Comparison of ENCODE assay signal across 1 cellular context in genomic region chr17:19507673-19508326, GRCh38.
TF ChIP-seq lines count a peak whose summit lies in the region.

No MANE protein-coding gene starts in this region.

TF ChIP-seq in GM12878, 131 proteins besides CTCF, POLR2A, EP300 and RAD21 (continued from another document and continues in another):
- TF ChIP-seq, protein P1, sequence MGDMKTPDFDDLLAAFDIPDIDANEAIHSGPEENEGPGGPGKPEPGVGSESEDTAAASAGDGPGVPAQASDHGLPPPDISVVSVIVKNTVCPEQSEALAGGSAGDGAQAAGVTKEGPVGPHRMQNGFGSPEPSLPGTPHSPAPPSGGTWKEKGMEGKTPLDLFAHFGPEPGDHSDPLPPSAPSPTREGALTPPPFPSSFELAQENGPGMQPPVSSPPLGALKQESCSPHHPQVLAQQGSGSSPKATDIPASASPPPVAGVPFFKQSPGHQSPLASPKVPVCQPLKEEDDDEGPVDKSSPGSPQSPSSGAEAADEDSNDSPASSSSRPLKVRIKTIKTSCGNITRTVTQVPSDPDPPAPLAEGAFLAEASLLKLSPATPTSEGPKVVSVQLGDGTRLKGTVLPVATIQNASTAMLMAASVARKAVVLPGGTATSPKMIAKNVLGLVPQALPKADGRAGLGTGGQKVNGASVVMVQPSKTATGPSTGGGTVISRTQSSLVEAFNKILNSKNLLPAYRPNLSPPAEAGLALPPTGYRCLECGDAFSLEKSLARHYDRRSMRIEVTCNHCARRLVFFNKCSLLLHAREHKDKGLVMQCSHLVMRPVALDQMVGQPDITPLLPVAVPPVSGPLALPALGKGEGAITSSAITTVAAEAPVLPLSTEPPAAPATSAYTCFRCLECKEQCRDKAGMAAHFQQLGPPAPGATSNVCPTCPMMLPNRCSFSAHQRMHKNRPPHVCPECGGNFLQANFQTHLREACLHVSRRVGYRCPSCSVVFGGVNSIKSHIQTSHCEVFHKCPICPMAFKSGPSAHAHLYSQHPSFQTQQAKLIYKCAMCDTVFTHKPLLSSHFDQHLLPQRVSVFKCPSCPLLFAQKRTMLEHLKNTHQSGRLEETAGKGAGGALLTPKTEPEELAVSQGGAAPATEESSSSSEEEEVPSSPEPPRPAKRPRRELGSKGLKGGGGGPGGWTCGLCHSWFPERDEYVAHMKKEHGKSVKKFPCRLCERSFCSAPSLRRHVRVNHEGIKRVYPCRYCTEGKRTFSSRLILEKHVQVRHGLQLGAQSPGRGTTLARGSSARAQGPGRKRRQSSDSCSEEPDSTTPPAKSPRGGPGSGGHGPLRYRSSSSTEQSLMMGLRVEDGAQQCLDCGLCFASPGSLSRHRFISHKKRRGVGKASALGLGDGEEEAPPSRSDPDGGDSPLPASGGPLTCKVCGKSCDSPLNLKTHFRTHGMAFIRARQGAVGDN (IDR thresholded peaks at IDR 0.05): no peak
- TF ChIP-seq, protein P2, sequence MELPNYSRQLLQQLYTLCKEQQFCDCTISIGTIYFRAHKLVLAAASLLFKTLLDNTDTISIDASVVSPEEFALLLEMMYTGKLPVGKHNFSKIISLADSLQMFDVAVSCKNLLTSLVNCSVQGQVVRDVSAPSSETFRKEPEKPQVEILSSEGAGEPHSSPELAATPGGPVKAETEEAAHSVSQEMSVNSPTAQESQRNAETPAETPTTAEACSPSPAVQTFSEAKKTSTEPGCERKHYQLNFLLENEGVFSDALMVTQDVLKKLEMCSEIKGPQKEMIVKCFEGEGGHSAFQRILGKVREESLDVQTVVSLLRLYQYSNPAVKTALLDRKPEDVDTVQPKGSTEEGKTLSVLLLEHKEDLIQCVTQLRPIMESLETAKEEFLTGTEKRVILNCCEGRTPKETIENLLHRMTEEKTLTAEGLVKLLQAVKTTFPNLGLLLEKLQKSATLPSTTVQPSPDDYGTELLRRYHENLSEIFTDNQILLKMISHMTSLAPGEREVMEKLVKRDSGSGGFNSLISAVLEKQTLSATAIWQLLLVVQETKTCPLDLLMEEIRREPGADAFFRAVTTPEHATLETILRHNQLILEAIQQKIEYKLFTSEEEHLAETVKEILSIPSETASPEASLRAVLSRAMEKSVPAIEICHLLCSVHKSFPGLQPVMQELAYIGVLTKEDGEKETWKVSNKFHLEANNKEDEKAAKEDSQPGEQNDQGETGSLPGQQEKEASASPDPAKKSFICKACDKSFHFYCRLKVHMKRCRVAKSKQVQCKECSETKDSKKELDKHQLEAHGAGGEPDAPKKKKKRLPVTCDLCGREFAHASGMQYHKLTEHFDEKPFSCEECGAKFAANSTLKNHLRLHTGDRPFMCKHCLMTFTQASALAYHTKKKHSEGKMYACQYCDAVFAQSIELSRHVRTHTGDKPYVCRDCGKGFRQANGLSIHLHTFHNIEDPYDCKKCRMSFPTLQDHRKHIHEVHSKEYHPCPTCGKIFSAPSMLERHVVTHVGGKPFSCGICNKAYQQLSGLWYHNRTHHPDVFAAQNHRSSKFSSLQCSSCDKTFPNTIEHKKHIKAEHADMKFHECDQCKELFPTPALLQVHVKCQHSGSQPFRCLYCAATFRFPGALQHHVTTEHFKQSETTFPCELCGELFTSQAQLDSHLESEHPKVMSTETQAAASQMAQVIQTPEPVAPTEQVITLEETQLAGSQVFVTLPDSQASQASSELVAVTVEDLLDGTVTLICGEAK (IDR thresholded peaks at IDR 0.05; ENCODE audit: borderline replicate concordance): peak; percentile 67
- TF ChIP-seq NRF1 (conservative IDR thresholded peaks at IDR 0.05; ENCODE audit: low read depth, low read length): no peak
- no peak for TF ChIP-seq SMAD5 (IDR thresholded peaks at IDR 0.05; ENCODE audit: low read depth)
- TF ChIP-seq SMARCA5 (IDR thresholded peaks at IDR 0.05): peak; percentile 84
- no peak for TF ChIP-seq FOXM1 (IDR thresholded peaks at IDR 0.05; ENCODE audit: low read depth, low read length)
- peak; percentile 98 for TF ChIP-seq ZNF24 (IDR thresholded peaks at IDR 0.05)
- TF ChIP-seq STAT1 (conservative IDR thresholded peaks at IDR 0.05): peak; percentile 55; the same call in 1 of the 2 replicates
- TF ChIP-seq KLF5 (IDR thresholded peaks at IDR 0.05; ENCODE audit: partially characterized antibody): peak; percentile 81
- TF ChIP-seq CBX3 (IDR thresholded peaks at IDR 0.05; ENCODE audit: borderline replicate concordance, low read depth): no peak
- no peak for TF ChIP-seq CHD1 (IDR thresholded peaks at IDR 0.05; ENCODE audit: low read depth, low read length)
- no peak for TF ChIP-seq IRF5 (IDR thresholded peaks at IDR 0.05; ENCODE audit: borderline replicate concordance)
- TF ChIP-seq KAT2A (conservative IDR thresholded peaks at IDR 0.05; ENCODE audit: control insufficient read depth, low read depth, low read length): no peak
- TF ChIP-seq TCF7 (IDR thresholded peaks at IDR 0.05; ENCODE audit: borderline replicate concordance): no peak
- peak; percentile 75 for TF ChIP-seq IKZF1 (conservative IDR thresholded peaks at IDR 0.05)
- peak; percentile 79; the same call in 1 of the 2 replicates for TF ChIP-seq MEF2A (IDR thresholded peaks at IDR 0.05; ENCODE audit: insufficient read depth, low read depth, low read length)
- TF ChIP-seq ZNF274 (IDR thresholded peaks at IDR 0.05; ENCODE audit: insufficient read depth, insufficient read length): no peak
- no peak for TF ChIP-seq ZBED1 (IDR thresholded peaks at IDR 0.05; ENCODE audit: borderline replicate concordance)
- TF ChIP-seq SREBF1 (IDR thresholded peaks at IDR 0.05; ENCODE audit: low read length): no peak
- no peak for TF ChIP-seq JUND (IDR thresholded peaks at IDR 0.05; ENCODE audit: low read depth, low read length)
- no peak for TF ChIP-seq ETV6 (conservative IDR thresholded peaks at IDR 0.05 in 1 of 2, IDR thresholded peaks at IDR 0.05 in 1 of 2; ENCODE audit: borderline replicate concordance in 1 of 2, low read depth in 1 of 2)
- no peak for TF ChIP-seq MYC (IDR thresholded peaks at IDR 0.05; ENCODE audit: insufficient read depth, insufficient read length, insufficient replicate concordance, low read length, severe bottlenecking)
- 0 out of 3 replicates have a peak, but pooled peaks of 1 of the 2 experiments have one; percentile 14 for TF ChIP-seq EGR1 (IDR thresholded peaks at IDR 0.05; ENCODE audit: borderline replicate concordance in 1 of 2, low read depth in 2 of 2, low read length in 2 of 2)
- TF ChIP-seq HSF1 (IDR thresholded peaks at IDR 0.05; ENCODE audit: low read depth, low read length): 0 out of 2 replicates have a peak, but pooled peaks have one; percentile 67
- TF ChIP-seq NR2C1 (IDR thresholded peaks at IDR 0.05): no peak
- TF ChIP-seq FOS (IDR thresholded peaks at IDR 0.05; ENCODE audit: borderline replicate concordance, extremely low read depth, insufficient read length): no peak
- no peak for TF ChIP-seq MYB (IDR thresholded peaks at IDR 0.05; ENCODE audit: borderline replicate concordance, low read depth, low read length)
- no peak for TF ChIP-seq REST (IDR thresholded peaks at IDR 0.05; ENCODE audit: low read depth, low read length)
- TF ChIP-seq JUNB (IDR thresholded peaks at IDR 0.05): peak; percentile 17; the same call in 1 of the 2 replicates
- TF ChIP-seq SMC3 (IDR thresholded peaks at IDR 0.05; ENCODE audit: borderline replicate concordance, low read length): no peak
- TF ChIP-seq FOXK2 (IDR thresholded peaks at IDR 0.05): no peak
- TF ChIP-seq PML (IDR thresholded peaks at IDR 0.05; ENCODE audit: low read length): no peak
- TF ChIP-seq ZNF207 (IDR thresholded peaks at IDR 0.05; ENCODE audit: borderline replicate concordance): peak; percentile 92
- TF ChIP-seq, protein P3, sequence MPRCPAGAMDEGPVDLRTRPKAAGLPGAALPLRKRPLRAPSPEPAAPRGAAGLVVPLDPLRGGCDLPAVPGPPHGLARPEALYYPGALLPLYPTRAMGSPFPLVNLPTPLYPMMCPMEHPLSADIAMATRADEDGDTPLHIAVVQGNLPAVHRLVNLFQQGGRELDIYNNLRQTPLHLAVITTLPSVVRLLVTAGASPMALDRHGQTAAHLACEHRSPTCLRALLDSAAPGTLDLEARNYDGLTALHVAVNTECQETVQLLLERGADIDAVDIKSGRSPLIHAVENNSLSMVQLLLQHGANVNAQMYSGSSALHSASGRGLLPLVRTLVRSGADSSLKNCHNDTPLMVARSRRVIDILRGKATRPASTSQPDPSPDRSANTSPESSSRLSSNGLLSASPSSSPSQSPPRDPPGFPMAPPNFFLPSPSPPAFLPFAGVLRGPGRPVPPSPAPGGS (IDR thresholded peaks at IDR 0.05; ENCODE audit: borderline replicate concordance, insufficient read depth, low read depth, low read length, poor library complexity, severe bottlenecking): no peak
- TF ChIP-seq, protein P4, sequence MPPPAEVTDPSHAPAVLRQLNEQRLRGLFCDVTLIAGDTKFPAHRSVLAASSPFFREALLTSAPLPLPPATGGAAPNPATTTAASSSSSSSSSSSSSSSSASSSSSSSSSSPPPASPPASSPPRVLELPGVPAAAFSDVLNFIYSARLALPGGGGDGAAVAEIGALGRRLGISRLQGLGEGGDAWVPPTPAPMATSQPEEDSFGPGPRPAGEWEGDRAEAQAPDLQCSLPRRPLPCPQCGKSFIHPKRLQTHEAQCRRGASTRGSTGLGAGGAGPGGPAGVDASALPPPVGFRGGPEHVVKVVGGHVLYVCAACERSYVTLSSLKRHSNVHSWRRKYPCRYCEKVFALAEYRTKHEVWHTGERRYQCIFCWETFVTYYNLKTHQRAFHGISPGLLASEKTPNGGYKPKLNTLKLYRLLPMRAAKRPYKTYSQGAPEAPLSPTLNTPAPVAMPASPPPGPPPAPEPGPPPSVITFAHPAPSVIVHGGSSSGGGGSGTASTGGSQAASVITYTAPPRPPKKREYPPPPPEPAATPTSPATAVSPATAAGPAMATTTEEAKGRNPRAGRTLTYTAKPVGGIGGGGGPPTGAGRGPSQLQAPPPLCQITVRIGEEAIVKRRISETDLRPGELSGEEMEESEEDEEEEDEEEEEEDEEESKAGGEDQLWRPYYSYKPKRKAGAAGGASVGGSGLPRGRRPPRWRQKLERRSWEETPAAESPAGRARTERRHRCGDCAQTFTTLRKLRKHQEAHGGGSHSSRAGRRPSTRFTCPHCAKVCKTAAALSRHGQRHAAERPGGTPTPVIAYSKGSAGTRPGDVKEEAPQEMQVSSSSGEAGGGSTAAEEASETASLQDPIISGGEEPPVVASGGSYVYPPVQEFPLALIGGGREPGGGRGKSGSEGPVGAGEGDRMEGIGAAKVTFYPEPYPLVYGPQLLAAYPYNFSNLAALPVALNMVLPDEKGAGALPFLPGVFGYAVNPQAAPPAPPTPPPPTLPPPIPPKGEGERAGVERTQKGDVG (CRISPR knock-in tag; IDR thresholded peaks at IDR 0.05): no peak
- TF ChIP-seq LARP7 (IDR thresholded peaks at IDR 0.05): 0 out of 2 replicates have a peak, but pooled peaks have one; percentile 49
- peak; percentile 94 for TF ChIP-seq TBL1XR1 (IDR thresholded peaks at IDR 0.05; ENCODE audit: low read depth, low read length)
- TF ChIP-seq, protein P5, sequence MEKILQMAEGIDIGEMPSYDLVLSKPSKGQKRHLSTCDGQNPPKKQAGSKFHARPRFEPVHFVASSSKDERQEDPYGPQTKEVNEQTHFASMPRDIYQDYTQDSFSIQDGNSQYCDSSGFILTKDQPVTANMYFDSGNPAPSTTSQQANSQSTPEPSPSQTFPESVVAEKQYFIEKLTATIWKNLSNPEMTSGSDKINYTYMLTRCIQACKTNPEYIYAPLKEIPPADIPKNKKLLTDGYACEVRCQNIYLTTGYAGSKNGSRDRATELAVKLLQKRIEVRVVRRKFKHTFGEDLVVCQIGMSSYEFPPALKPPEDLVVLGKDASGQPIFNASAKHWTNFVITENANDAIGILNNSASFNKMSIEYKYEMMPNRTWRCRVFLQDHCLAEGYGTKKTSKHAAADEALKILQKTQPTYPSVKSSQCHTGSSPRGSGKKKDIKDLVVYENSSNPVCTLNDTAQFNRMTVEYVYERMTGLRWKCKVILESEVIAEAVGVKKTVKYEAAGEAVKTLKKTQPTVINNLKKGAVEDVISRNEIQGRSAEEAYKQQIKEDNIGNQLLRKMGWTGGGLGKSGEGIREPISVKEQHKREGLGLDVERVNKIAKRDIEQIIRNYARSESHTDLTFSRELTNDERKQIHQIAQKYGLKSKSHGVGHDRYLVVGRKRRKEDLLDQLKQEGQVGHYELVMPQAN (conservative IDR thresholded peaks at IDR 0.05): no peak
- peak; percentile 76 for TF ChIP-seq MEF2B (IDR thresholded peaks at IDR 0.05; ENCODE audit: partially characterized antibody, poor library complexity, severe bottlenecking)
